9 cellular contexts compared by ENCODE assay signal in the genomic region with DNA sequence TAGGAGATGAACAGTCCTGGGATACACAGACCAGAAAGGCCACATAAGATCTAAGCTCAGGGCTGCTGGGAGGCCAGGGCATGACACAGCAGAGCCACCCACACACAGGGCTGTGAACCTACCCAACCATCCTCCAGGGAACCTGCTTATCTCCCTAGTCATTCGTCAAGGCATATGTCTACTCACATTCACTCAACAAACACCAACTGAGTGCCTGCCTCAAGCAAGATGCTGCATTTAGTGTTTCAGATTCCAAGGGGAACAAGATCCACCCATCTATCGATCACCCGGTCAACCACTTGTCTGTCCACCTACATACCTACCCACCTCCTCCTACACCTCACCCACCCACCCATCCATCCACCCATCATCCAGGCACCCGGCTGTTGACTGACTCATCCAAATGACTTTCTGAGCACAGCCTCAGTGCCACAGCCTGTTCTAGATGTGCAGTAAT. TPM values are rescaled to one million over a fixed set of nuclear protein-coding genes. Genes with fewer than 3 reads are reported as not detected.
DNase-seq lines count a peak whose midpoint lies in the region; ATAC-seq and TF ChIP-seq lines count a peak whose summit lies in the region.
"Had no signal": no experiment of that assay in that cellular context is flagged by ENCODE, and none has a peak within 500 bp of the region (broad histone marks: within the 10 kb centered on the region; RNA-seq: fewer than 3 reads in every experiment).

No MANE protein-coding gene starts in this region.

- H2BK120ac ChIP-seq in mesenchymal stem cell (ENCODE audit: low read depth, low read length), result no peak overlapping the region

- POLR2A ChIA-PET in CD8-positive, alpha-beta memory T cell (lab: Charles Lee), result interaction anchor here (0.6 kb wide), 1 partner anchor 164 kb away, joined by 3 read pairs; no protein-coding TSS in a partner anchor

- H4K91ac ChIP-seq in mesenchymal stem cell (ENCODE audit: low read length), result no peak overlapping the region

- no peak overlapping the region for H2BK12ac ChIP-seq in mesenchymal stem cell (ENCODE audit: low read length in 2 of 2)

- no peaks in the 10 kb centered on the region for H3K9me3 Mint-ChIP-seq in CD8-positive, alpha-beta memory T cell
- no peaks in the 10 kb centered on the region for H3K9me3 Mint-ChIP-seq in activated naive CD4-positive, alpha-beta T cell treated with anti-CD3 and anti-CD28 coated beads, Interleukin-2, amount 10 ng/mL, durations not matched to agents 7 days and 5 days

- no peak overlapping the region for H2BK15ac ChIP-seq in mesenchymal stem cell (ENCODE audit: low read depth, poor library complexity, severe bottlenecking)

- no peak overlapping the region for H3K23ac ChIP-seq in mesenchymal stem cell (ENCODE audit: low read length in 2 of 2)

- no peaks in the 10 kb centered on the region for H4K20me1 ChIP-seq in KMS-11 (ENCODE audit: insufficient read depth)

- H3K14ac ChIP-seq in mesenchymal stem cell (ENCODE audit: low read length in 2 of 2), result no peak overlapping the region

- CTCF ChIA-PET in CD8-positive, alpha-beta memory T cell (lab: Charles Lee), result interaction anchor here (1.4 to 1.5 kb wide), 2 partner anchors 12 to 100 kb away, joined by 4 to 5 read pairs; no protein-coding TSS in a partner anchor
- CTCF ChIA-PET in activated naive CD4-positive, alpha-beta T cell treated with anti-CD3 and anti-CD28 coated beads, Interleukin-2, amount 10 ng/mL, durations not matched to agents 7 days and 5 days (lab: Charles Lee), result interaction anchor here (0.7 to 4.9 kb wide), 3 partner anchors 45 to 182 kb away, joined by 3 to 34 read pairs (median 3); a partner anchor contains a TSS

- H3K4me3 Mint-ChIP-seq in CD8-positive, alpha-beta memory T cell, result peak overlapping the region; percentile 45 to 99 (median 90)
- peak overlapping the region; percentile 87 for H3K4me3 Mint-ChIP-seq in activated naive CD4-positive, alpha-beta T cell treated with anti-CD3 and anti-CD28 coated beads, Interleukin-2, amount 10 ng/mL, durations not matched to agents 7 days and 5 days

- 85% methylated on average over 4 of the region's 4 CpGs for WGBS in mesenchymal stem cell

- H3K4me1 ChIP-seq in CD8-positive, alpha-beta memory T cell (ENCODE audit: insufficient read depth, low read length), result peaks cover 37% of the 10 kb centered on the region
- peaks cover 35% of the 10 kb centered on the region for H3K4me1 ChIP-seq in KMS-11 (ENCODE audit: low read depth, poor library complexity, severe bottlenecking)
- H3K4me1 ChIP-seq in mesenchymal stem cell (ENCODE audit: control insufficient read depth, insufficient read depth, low read depth, low read length), result peaks cover 36% of the 10 kb centered on the region

- no peak overlapping the region for H2BK5ac ChIP-seq in mesenchymal stem cell (ENCODE audit: low read depth, low read length, poor library complexity, severe bottlenecking)

- peak overlapping the region; percentile 92 for H3K4me2 ChIP-seq in KMS-11
- no peak overlapping the region for H3K4me2 ChIP-seq in mesenchymal stem cell (ENCODE audit: low read length, poor library complexity, severe bottlenecking)

- H3K79me1 ChIP-seq in mesenchymal stem cell (replicated peaks; ENCODE audit: low read length, poor library complexity, severe bottlenecking), result peaks cover 19% of the 10 kb centered on the region

- H2AK5ac ChIP-seq in mesenchymal stem cell (ENCODE audit: low read length, severe bottlenecking), result no peak overlapping the region

- no peaks in the 10 kb centered on the region for H3K9me3 ChIP-seq in CD8-positive, alpha-beta memory T cell (ENCODE audit: low read length)
- H3K9me3 ChIP-seq in mesenchymal stem cell (ENCODE audit: control insufficient read depth, low read length), result no peaks in the 10 kb centered on the region

- peak overlapping the region; percentile 86 for H3K4me3 ChIP-seq in CD8-positive, alpha-beta memory T cell (ENCODE audit: low read length)
- H3K4me3 ChIP-seq in KMS-11 (IDR thresholded peaks at IDR 0.05; ENCODE audit: insufficient read depth, low read depth, low read length), result no peak overlapping the region
- H3K4me3 ChIP-seq in mesenchymal stem cell (ENCODE audit: insufficient read depth in 1 of 2, low read depth in 1 of 2, low read length in 2 of 2), result peak overlapping the region in 1 of 2 experiments; percentile 99

- no peak for ATAC-seq in HG03159 (IDR thresholded peaks at IDR 0.05; ENCODE audit: unreplicated experiment)
- no peak for ATAC-seq in HG02610 (IDR thresholded peaks at IDR 0.05; ENCODE audit: unreplicated experiment)

- peaks cover 0 to 36% (median 7%) of the 10 kb centered on the region in 3 donors for H3K36me3 Mint-ChIP-seq in CD8-positive, alpha-beta memory T cell
- peaks cover 41% of the 10 kb centered on the region for H3K36me3 Mint-ChIP-seq in activated naive CD4-positive, alpha-beta T cell treated with anti-CD3 and anti-CD28 coated beads, Interleukin-2, amount 10 ng/mL, durations not matched to agents 7 days and 5 days

- H3K27me3 ChIP-seq in CD8-positive, alpha-beta memory T cell (ENCODE audit: insufficient read depth, low read length, poor library complexity, severe bottlenecking), result no peaks in the 10 kb centered on the region
- H3K27me3 ChIP-seq in KMS-11 (ENCODE audit: insufficient read depth, low read depth) (no peaks in the 10 kb centered on the region), mesenchymal stem cell (ENCODE audit: control insufficient read depth in 1 of 2, insufficient read depth in 1 of 2, low read length in 2 of 2) (no peaks in the 10 kb centered on the region)

- peaks cover 24% of the 10 kb centered on the region for H3K79me2 ChIP-seq in KMS-11 (ENCODE audit: insufficient read depth, low read depth)

- H2AFZ ChIP-seq in KMS-11 (ENCODE audit: low read depth), result no peak overlapping the region
- H2AFZ ChIP-seq in mesenchymal stem cell (ENCODE audit: low read depth, low read length), result no peak overlapping the region

- peaks cover 0 to 7% of the 10 kb centered on the region in 2 donors for H3K27me3 Mint-ChIP-seq in CD8-positive, alpha-beta memory T cell
- peaks cover 25% of the 10 kb centered on the region for H3K27me3 Mint-ChIP-seq in activated naive CD4-positive, alpha-beta T cell treated with anti-CD3 and anti-CD28 coated beads, Interleukin-2, amount 10 ng/mL, durations not matched to agents 7 days and 5 days

- H3K9ac ChIP-seq in KMS-11, result no peak overlapping the region
- peak overlapping the region; percentile 96 for H3K9ac ChIP-seq in mesenchymal stem cell (ENCODE audit: low read length)

- H3K18ac ChIP-seq in mesenchymal stem cell (ENCODE audit: low read depth in 1 of 2, low read length in 2 of 2), result no peak overlapping the region

- H3K27ac Mint-ChIP-seq in CD8-positive, alpha-beta memory T cell, result peak overlapping the region in 7 of 8 donors; percentile 76 to 95 (median 87)
- peak overlapping the region; percentile 43 for H3K27ac Mint-ChIP-seq in activated naive CD4-positive, alpha-beta T cell treated with anti-CD3 and anti-CD28 coated beads, Interleukin-2, amount 10 ng/mL, durations not matched to agents 7 days and 5 days

- no peak overlapping the region for H3K4ac ChIP-seq in mesenchymal stem cell (ENCODE audit: low read depth in 1 of 2, low read length in 2 of 2)

- no peak for TF ChIP-seq CTCF in KMS-11 (conservative IDR thresholded peaks at IDR 0.05; ENCODE audit: low read depth, low read length)

- no peak overlapping the region for H4K8ac ChIP-seq in mesenchymal stem cell (ENCODE audit: low read length)

- H3K4me1 Mint-ChIP-seq in CD8-positive, alpha-beta memory T cell, result peaks cover 40 to 59% (median 44%) of the 10 kb centered on the region in 3 donors
- peaks cover 62% of the 10 kb centered on the region for H3K4me1 Mint-ChIP-seq in activated naive CD4-positive, alpha-beta T cell treated with anti-CD3 and anti-CD28 coated beads, Interleukin-2, amount 10 ng/mL, durations not matched to agents 7 days and 5 days

- no peak for DNase-seq in CD8-positive, alpha-beta memory T cell
- DNase-seq in activated naive CD4-positive, alpha-beta T cell treated with anti-CD3 and anti-CD28 coated beads, Interleukin-2, amount 10 ng/mL, durations not matched to agents 7 days and 5 days, result no peak
- DNase-seq in mesenchymal stem cell (no peak), AG20443 (ENCODE audit: low spot score) (no peak)
- DNase-seq in stimulated activated CD8-positive, alpha-beta memory T cell treated with anti-CD3 and anti-CD28 coated beads, Interleukin-4, amount 100 ng/mL, for 48 hours, result no peak
- DNase-seq: NCI-H345 had no signal

- no peak overlapping the region for H3K27ac ChIP-seq in CD8-positive, alpha-beta memory T cell (ENCODE audit: low read depth, low read length)
- H3K27ac ChIP-seq in KMS-11 (no peak overlapping the region), mesenchymal stem cell (ENCODE audit: low read length, poor library complexity, severe bottlenecking) (no peak overlapping the region)

- H3K36me3 ChIP-seq in CD8-positive, alpha-beta memory T cell (ENCODE audit: insufficient read depth, low read length), result peaks cover 8% of the 10 kb centered on the region
- H3K36me3 ChIP-seq in KMS-11 (ENCODE audit: insufficient read depth) (no peaks in the 10 kb centered on the region), mesenchymal stem cell (ENCODE audit: control insufficient read depth in 1 of 2, insufficient read depth in 2 of 2, low read depth in 1 of 2, low read length in 2 of 2) (peaks cover 21 to 28% of the 10 kb centered on the region in 2 experiments)

RNA-seq across cellular contexts. Expression of a gene that starts 1.9 kb away (rescaled TPM):
- total RNA-seq in CD8-positive, alpha-beta memory T cell, result 10 to 100 TPM; 73.8 to 75.5 TPM
- polyA plus RNA-seq in CD8-positive, alpha-beta memory T cell, result 52.2 TPM
- 29.7 TPM for polyA plus RNA-seq in mesenchymal stem cell (2013, experiment 1 of 2)
- 30.1 TPM for polyA plus RNA-seq in mesenchymal stem cell (2013, experiment 2 of 2)

RNA-seq across cellular contexts. Expression of a gene that starts 5.2 kb away (rescaled TPM):
- 1 to 10 TPM; 1.4 to 2.5 TPM for total RNA-seq in CD8-positive, alpha-beta memory T cell
- polyA plus RNA-seq in CD8-positive, alpha-beta memory T cell, result 0.89 TPM
- polyA plus RNA-seq in mesenchymal stem cell (2013, experiment 1 of 2), result 2.0 TPM
- 1.8 TPM for polyA plus RNA-seq in mesenchymal stem cell (2013, experiment 2 of 2)

RNA-seq across cellular contexts. Expression of a gene that starts 19.0 kb away (rescaled TPM):
- total RNA-seq in CD8-positive, alpha-beta memory T cell, result 10 to 100 TPM; 32.9 to 43.2 TPM
- 28.7 TPM for polyA plus RNA-seq in CD8-positive, alpha-beta memory T cell
- polyA plus RNA-seq in mesenchymal stem cell (2013, experiment 1 of 2), result 32.1 TPM
- 29.4 TPM for polyA plus RNA-seq in mesenchymal stem cell (2013, experiment 2 of 2)

RNA-seq across cellular contexts. Expression of a gene that starts 36.4 kb away (rescaled TPM):
- total RNA-seq in CD8-positive, alpha-beta memory T cell, result 10 to 100 TPM; 52.3 to 54.0 TPM
- polyA plus RNA-seq in CD8-positive, alpha-beta memory T cell, result 54.7 TPM
- 45.2 TPM for polyA plus RNA-seq in mesenchymal stem cell (2013, experiment 1 of 2)
- polyA plus RNA-seq in mesenchymal stem cell (2013, experiment 2 of 2), result 45.9 TPM

RNA-seq across cellular contexts. Expression of a gene that starts 45.0 kb away (rescaled TPM):
- 10 to 100 TPM; 82.2 to 93.3 TPM for total RNA-seq in CD8-positive, alpha-beta memory T cell
- polyA plus RNA-seq in CD8-positive, alpha-beta memory T cell, result 167 TPM
- polyA plus RNA-seq in mesenchymal stem cell (2013, experiment 1 of 2), result 44.3 TPM
- polyA plus RNA-seq in mesenchymal stem cell (2013, experiment 2 of 2), result 42.9 TPM
